ENCODE assay signal across 30 cellular contexts in genomic region chr10:28777911-28778310, GRCh38.
"Had no signal": no experiment of that assay in that cellular context is flagged by ENCODE, and none has a peak within 500 bp of the region (broad histone marks: within the 10 kb centered on the region; RNA-seq: fewer than 3 reads in every experiment).

No MANE protein-coding gene starts in this region.

- H2AFZ ChIP-seq: PC-9 had no signal

- H3K4me3 ChIP-seq: K562, PC-9 had no signal

- FAIRE-seq: bronchial epithelial cell, K562 had no signal

- H3K27ac Mint-ChIP-seq: activated CD4-positive, alpha-beta T cell treated with anti-CD3 and anti-CD28 coated beads, Interleukin-2, amount 10 ng/mL, durations not matched to agents 24 days and 14 days; activated CD8-positive, alpha-beta T cell treated with anti-CD3 and anti-CD28 coated beads for 36 hours; activated naive CD4-positive, alpha-beta T cell treated with anti-CD3 and anti-CD28 coated beads, Interleukin-2, amount 50 U/mL, for 24 hours; activated naive CD8-positive, alpha-beta T cell treated with anti-CD3 and anti-CD28 coated beads, Interleukin-2, amount 10 ng/mL, durations not matched to agents 7 days and 5 days; activated T-cell treated with anti-CD3 and anti-CD28 coated beads, Interleukin-2, amount 50 U/mL, for 24 hours; activated T-helper 2 cell treated with anti-CD3 and anti-CD28 coated beads, Interferon-gamma antibody, Interleukin-2, Interleukin-4, amounts not matched to agents 10 μg/mL and 5 μg/mL and 100 μg/mL, durations not matched to agents 14 hours and 24 hours and 36 hours; brain had no signal

- H3K27me3 Mint-ChIP-seq: activated CD4-positive, alpha-beta T cell treated with anti-CD3 and anti-CD28 coated beads, Interleukin-2, amount 10 ng/mL, durations not matched to agents 24 days and 14 days; activated naive CD8-positive, alpha-beta T cell treated with anti-CD3 and anti-CD28 coated beads, Interleukin-2, amount 10 ng/mL, durations not matched to agents 7 days and 5 days had no signal

- H3K4me3 Mint-ChIP-seq: activated CD4-positive, alpha-beta T cell treated with anti-CD3 and anti-CD28 coated beads, Interleukin-2, amount 10 ng/mL, durations not matched to agents 24 days and 14 days; activated CD8-positive, alpha-beta T cell treated with anti-CD3 and anti-CD28 coated beads for 36 hours; activated naive CD4-positive, alpha-beta T cell treated with anti-CD3 and anti-CD28 coated beads, Interleukin-2, amount 50 U/mL, for 24 hours; activated naive CD8-positive, alpha-beta T cell treated with anti-CD3 and anti-CD28 coated beads, Interleukin-2, amount 10 ng/mL, durations not matched to agents 7 days and 5 days; activated T-cell treated with anti-CD3 and anti-CD28 coated beads, Interleukin-2, amount 50 U/mL, for 24 hours; brain had no signal

- H3K36me3 ChIP-seq: WERI-Rb-1 had no signal

- ATAC-seq: activated CD8-positive, alpha-beta T cell treated with anti-CD3 and anti-CD28 coated beads for 36 hours had no signal

- H3K27ac ChIP-seq: PC-9, WERI-Rb-1 had no signal

- H3K4me1 Mint-ChIP-seq: activated CD4-positive, alpha-beta T cell treated with anti-CD3 and anti-CD28 coated beads, Interleukin-2, amount 10 ng/mL, durations not matched to agents 24 days and 14 days; activated naive CD4-positive, alpha-beta T cell treated with anti-CD3 and anti-CD28 coated beads, Interleukin-2, amount 50 U/mL, for 24 hours; brain had no signal

- H3K4me2 ChIP-seq: PC-9 had no signal

- H3K9me3 Mint-ChIP-seq: activated naive CD4-positive, alpha-beta T cell treated with anti-CD3 and anti-CD28 coated beads, Interleukin-2, amount 50 U/mL, for 24 hours had no signal

- H3K36me3 Mint-ChIP-seq: activated naive CD4-positive, alpha-beta T cell treated with anti-CD3 and anti-CD28 coated beads, Interleukin-2, amount 50 U/mL, for 24 hours; activated naive CD8-positive, alpha-beta T cell treated with anti-CD3 and anti-CD28 coated beads, Interleukin-2, amount 10 ng/mL, durations not matched to agents 7 days and 5 days; brain had no signal

- DNase-seq: activated CD4-positive, alpha-beta T cell treated with anti-CD3 and anti-CD28 coated beads for 1 hour; activated CD4-positive, alpha-beta T cell treated with anti-CD3 and anti-CD28 coated beads, Interleukin-2, amount 10 ng/mL, durations not matched to agents 24 days and 14 days; activated CD4-positive, alpha-beta T cell treated with anti-CD3 and anti-CD28 coated beads, Interleukin-2, amount 50 U/mL, for 4 hours; activated CD4-positive, CD25-positive, alpha-beta regulatory T cell; activated CD8-positive, alpha-beta T cell treated with anti-CD3 and anti-CD28 coated beads for 36 hours; activated gamma-delta T cell; activated naive CD4-positive, alpha-beta T cell treated with Interleukin-2 at 50 U/mL for 16 hours; activated naive CD8-positive, alpha-beta T cell treated with anti-CD3 and anti-CD28 coated beads, Interleukin-2, amount 10 ng/mL, durations not matched to agents 7 days and 5 days; activated T-cell treated with anti-CD3 and anti-CD28 coated beads, Interleukin-2, amount 50 U/mL, for 24 hours; caudate nucleus; cerebellar nuclear complex; NCI-H1105; NCI-H1417 treated with DMSO at 0.1 percent for 48 hours; NCI-H1930; NCI-H510A; NCI-H526; NCI-H748 treated with DMSO at 0.1 percent for 48 hours; NK-92 treated with Interleukin-12 subunit alpha and Interleukin-12 subunit beta, amount 100 ng/mL, for 24 hours; PC-9; Right ventricle myocardium superior; SW 1271; T-helper 1 cell; T-helper 2 cell; T-helper 9 cell; WERI-Rb-1 had no signal
